ENCODE assay signal across 7 cellular contexts in genomic region chr5:39424751-39425524, GRCh38. TPM values are rescaled to one million over a fixed set of nuclear protein-coding genes. Genes with fewer than 3 reads are reported as not detected.
DNase-seq lines count a peak whose midpoint lies in the region; ATAC-seq and TF ChIP-seq lines count a peak whose summit lies in the region.

Gene DAB2, minus strand, starts transcription at chr5:39424980. Its CDS starts 30,660 bp downstream, at chr5:39394320.

- peaks cover 2 to 10% (median 5%) of the 10 kb centered on the region in 4 donors for H3K4me1 ChIP-seq in liver (ENCODE audit: control insufficient read depth in 4 of 4, insufficient read depth in 4 of 4, low read length in 3 of 4)

- no peaks in the 10 kb centered on the region for H3K9me3 ChIP-seq in liver (ENCODE audit: control insufficient read depth in 4 of 4, low read length in 3 of 4)

- H3K4me3 ChIP-seq in liver (ENCODE audit: low read depth in 1 of 3, low read length in 3 of 3) = peak within 1 kb of the TSS; percentile 14 to 55 (median 53)

- peak within 1 kb of the TSS; percentile 47 to 48 for H3K9ac ChIP-seq in liver (ENCODE audit: low read depth in 1 of 2, low read length in 2 of 2)

- peak; percentile 60 to 73 for TF ChIP-seq RAD21 in liver (IDR thresholded peaks at IDR 0.05)

- peak within 1 kb of the TSS; percentile 68 for H3K27ac ChIP-seq in liver (ENCODE audit: low read depth in 1 of 2, low read length in 2 of 2)

- H3K4me3 Mint-ChIP-seq in activated CD8-positive, alpha-beta T cell treated with anti-CD3 and anti-CD28 coated beads, Interleukin-2, amount 10 ng/mL, durations not matched to agents 7 days and 5 days = peak within 1 kb of the TSS; percentile 68

- DNase-seq in NCI-H2081 treated with DMSO at 0.1 percent for 48 hours (lab: John Stamatoyannopoulos, UW) = peak; percentile 63
- peak; percentile 59 for DNase-seq in activated CD8-positive, alpha-beta T cell treated with anti-CD3 and anti-CD28 coated beads, Interleukin-2, amount 10 ng/mL, durations not matched to agents 7 days and 5 days
- DNase-seq in effector CD8-positive, alpha-beta T cell (lab: John Stamatoyannopoulos, UW) = peak; percentile 11
- peak; percentile 26 for DNase-seq in stimulated activated CD4-positive, alpha-beta T cell treated with anti-CD3 and anti-CD28 coated beads, Interleukin-4, amount 100 ng/mL, for 24 hours
- DNase-seq in NCI-H345 treated with DMSO at 0.1 percent for 48 hours (lab: John Stamatoyannopoulos, UW; ENCODE audit: unreplicated experiment) = no peak

- POLR2A ChIA-PET in activated CD8-positive, alpha-beta T cell treated with anti-CD3 and anti-CD28 coated beads, Interleukin-2, amount 10 ng/mL, durations not matched to agents 7 days and 5 days (lab: Charles Lee) = no interaction called here

- WGBS in liver = 3% methylated on average over 51 of the region's 51 CpGs

- H3K9me3 Mint-ChIP-seq in activated CD8-positive, alpha-beta T cell treated with anti-CD3 and anti-CD28 coated beads, Interleukin-2, amount 10 ng/mL, durations not matched to agents 7 days and 5 days (ENCODE audit: insufficient read depth) = no peaks in the 10 kb centered on the region

- peaks cover 5% of the 10 kb centered on the region for H3K4me1 Mint-ChIP-seq in activated CD8-positive, alpha-beta T cell treated with anti-CD3 and anti-CD28 coated beads, Interleukin-2, amount 10 ng/mL, durations not matched to agents 7 days and 5 days (ENCODE audit: low read depth)

- peak; percentile 78 for ATAC-seq in GM19397 (IDR thresholded peaks at IDR 0.05; ENCODE audit: unreplicated experiment)
- ATAC-seq in activated CD8-positive, alpha-beta T cell treated with anti-CD3 and anti-CD28 coated beads, Interleukin-2, amount 10 ng/mL, durations not matched to agents 7 days and 5 days = peak; percentile 96

- CTCF ChIA-PET in activated CD8-positive, alpha-beta T cell treated with anti-CD3 and anti-CD28 coated beads, Interleukin-2, amount 10 ng/mL, durations not matched to agents 7 days and 5 days (lab: Charles Lee) = interaction anchor here (0.9 to 2.7 kb wide), 6 partner anchors 24 to 208 kb away, joined by 3 to 12 read pairs (median 6); no protein-coding TSS in a partner anchor

- H3K36me3 Mint-ChIP-seq in activated CD8-positive, alpha-beta T cell treated with anti-CD3 and anti-CD28 coated beads, Interleukin-2, amount 10 ng/mL, durations not matched to agents 7 days and 5 days (ENCODE audit: low read depth) = no peaks in the 10 kb centered on the region

- peak; percentile 37 for TF ChIP-seq CTCF in liver (IDR thresholded peaks at IDR 0.05; ENCODE audit: low read depth, low read length, missing input control)

- H3K36me3 ChIP-seq in liver (ENCODE audit: control insufficient read depth in 4 of 4, insufficient read depth in 3 of 4, low read depth in 1 of 4, low read length in 3 of 4) = no peaks in the 10 kb centered on the region

- peaks cover 44% of the 10 kb centered on the region for H3K27me3 Mint-ChIP-seq in activated CD8-positive, alpha-beta T cell treated with anti-CD3 and anti-CD28 coated beads, Interleukin-2, amount 10 ng/mL, durations not matched to agents 7 days and 5 days (ENCODE audit: low read depth)

- H3K27ac Mint-ChIP-seq in activated CD8-positive, alpha-beta T cell treated with anti-CD3 and anti-CD28 coated beads, Interleukin-2, amount 10 ng/mL, durations not matched to agents 7 days and 5 days = no peak within 1 kb of the TSS

- peaks cover 0 to 8% (median 1%) of the 10 kb centered on the region in 4 donors for H3K27me3 ChIP-seq in liver (ENCODE audit: control insufficient read depth in 4 of 4, insufficient read depth in 4 of 4, low read length in 3 of 4)

TF ChIP-seq in liver, 16 proteins besides CTCF, POLR2A, EP300 and RAD21:
- TF ChIP-seq ZBTB33 (IDR thresholded peaks at IDR 0.05) (no peak), FOXA2 (IDR thresholded peaks at IDR 0.05) (no peak), TAF1 (conservative IDR thresholded peaks at IDR 0.05) (peak; percentile 81), RXRA (IDR thresholded peaks at IDR 0.05) (peak; percentile 49 to 57), YY1 (IDR thresholded peaks at IDR 0.05) (peak; percentile 23), MAX (IDR thresholded peaks at IDR 0.05) (peak; percentile 66), NR2F2 (IDR thresholded peaks at IDR 0.05) (peak; percentile 13), JUND (IDR thresholded peaks at IDR 0.05) (peak in 1 of 2 donors; percentile 10), REST (IDR thresholded peaks at IDR 0.05) (peak; percentile 44)

RNA-seq across cellular contexts. Expression of gene DAB2, which starts in this region (rescaled TPM):
- not detected for total RNA-seq in activated CD8-positive, alpha-beta T cell treated with anti-CD3 and anti-CD28 coated beads, Interleukin-2, amount 10 ng/mL, durations not matched to agents 7 days and 5 days
- 10 to 100 TPM; 18.4 to 25.6 TPM for total RNA-seq in liver
- polyA plus RNA-seq in liver = 10 to 100 TPM; 10.0 to 13.8 TPM

Comparison
In these comparisons a context has a peak if more than half of its experiments do, and no peak if none do; other contexts are left out.
1. RNA of gene DAB2 (total RNA-seq): 18.4 to 25.6 TPM in liver; not detected in activated CD8-positive, alpha-beta T cell treated with anti-CD3 and anti-CD28 coated beads, Interleukin-2, amount 10 ng/mL, durations not matched to agents 7 days and 5 days; every median in the first group is over 10 times any median in the second.
2. Peak in DNase-seq and ATAC-seq in activated CD8-positive, alpha-beta T cell treated with anti-CD3 and anti-CD28 coated beads, Interleukin-2, amount 10 ng/mL, durations not matched to agents 7 days and 5 days; RNA of the gene not detected or under 1 TPM.